ENCODE assay signal across 15 cellular contexts in genomic region chr11:71948314-71949027, GRCh38. TPM values are rescaled to one million over a fixed set of nuclear protein-coding genes. Genes with fewer than 3 reads are reported as not detected.
DNase-seq lines count a peak whose midpoint lies in the region; FAIRE-seq and TF ChIP-seq lines count a peak whose summit lies in the region.
"Had no signal": no experiment of that assay in that cellular context is flagged by ENCODE, and none has a peak within 500 bp of the region (broad histone marks: within the 10 kb centered on the region; RNA-seq: fewer than 3 reads in every experiment).

No MANE protein-coding gene starts in this region.

- H3K4me3 ChIP-seq in endocrine pancreas (ENCODE audit: control insufficient read depth, insufficient read depth, low read length): no peak overlapping the region
- H3K4me3 ChIP-seq in endodermal cell (ENCODE audit: low read length): no peak overlapping the region
- H3K4me3 ChIP-seq: spleen, tibial nerve had no signal

- H3K36me3 Mint-ChIP-seq in nephron progenitor cell (ENCODE audit: low read depth) (peaks cover 32% of the 10 kb centered on the region), endodermal cell (ENCODE audit: low read depth) (peaks cover 7% of the 10 kb centered on the region)

- H3K4me1 Mint-ChIP-seq in nephron progenitor cell (peaks cover 29% of the 10 kb centered on the region), endodermal cell (peaks cover 7% of the 10 kb centered on the region)

- no peak for FAIRE-seq in GM19239 (lab: Jason Lieb, UNC)

- no peak overlapping the region for H3K27ac ChIP-seq in endodermal cell (ENCODE audit: low read depth, low read length)

- H3K4me1 ChIP-seq in endocrine pancreas (ENCODE audit: control insufficient read depth, insufficient read depth, low read length): no peaks in the 10 kb centered on the region
- peaks cover 2% of the 10 kb centered on the region for H3K4me1 ChIP-seq in endodermal cell (ENCODE audit: control insufficient read depth, insufficient read depth, low read length)

- H3K27me3 ChIP-seq in endocrine pancreas (ENCODE audit: control insufficient read depth, insufficient read depth, low read length) (no peaks in the 10 kb centered on the region), endodermal cell (ENCODE audit: control insufficient read depth, insufficient read depth, low read length, poor library complexity, severe bottlenecking) (no peaks in the 10 kb centered on the region)
- H3K27me3 ChIP-seq: spleen, tibial nerve had no signal

- no peaks in the 10 kb centered on the region for H3K9me3 ChIP-seq in endocrine pancreas (ENCODE audit: control insufficient read depth, low read length)
- no peaks in the 10 kb centered on the region for H3K9me3 ChIP-seq in endodermal cell (ENCODE audit: control insufficient read depth, low read length)
- H3K9me3 ChIP-seq: spleen, tibial nerve had no signal

- H3K9me3 Mint-ChIP-seq in nephron progenitor cell (no peaks in the 10 kb centered on the region), endodermal cell (no peaks in the 10 kb centered on the region)
- H3K9me3 Mint-ChIP-seq: activated naive CD4-positive, alpha-beta T cell treated with anti-CD3 and anti-CD28 coated beads, Interleukin-2, amount 50 U/mL, for 24 hours; CD4-positive, alpha-beta T cell; neural crest cell had no signal

- 92 to 95% methylated on average over 6 to 7 of the region's 7 CpGs for WGBS in endodermal cell (ENCODE audit: insufficient coverage in 1 of 2, insufficient read length in 1 of 2), 2 experiments

- no peak for TF ChIP-seq CTCF in nephron progenitor cell (IDR thresholded peaks at IDR 0.05)
- no peak for TF ChIP-seq CTCF in endodermal cell (conservative IDR thresholded peaks at IDR 0.05)

- no peak overlapping the region for H3K4me3 Mint-ChIP-seq in nephron progenitor cell
- H3K4me3 Mint-ChIP-seq in endodermal cell: no peak overlapping the region
- H3K4me3 Mint-ChIP-seq: activated naive CD4-positive, alpha-beta T cell treated with anti-CD3 and anti-CD28 coated beads, Interleukin-2, amount 50 U/mL, for 24 hours; CD4-positive, alpha-beta T cell; neural crest cell had no signal

- H3K36me3 ChIP-seq in endocrine pancreas (ENCODE audit: control insufficient read depth, insufficient read depth, low read length) (no peaks in the 10 kb centered on the region), endodermal cell (ENCODE audit: control insufficient read depth, insufficient read depth, low read length) (peaks cover 5% of the 10 kb centered on the region)
- H3K36me3 ChIP-seq: tibial nerve had no signal

- DNase-seq in H4 (ENCODE audit: low spot score): peak; percentile 25
- peak; percentile 82 for DNase-seq in NCI-H226
- DNase-seq in nephron progenitor cell: no peak
- DNase-seq in T-helper 2 cell: no peak
- DNase-seq in GM03348 (ENCODE audit: low spot score): no peak
- no peak for DNase-seq in endodermal cell
- DNase-seq in GM19239 (ENCODE audit: insufficient read length, low spot score): no peak
- DNase-seq: CD4-positive, alpha-beta T cell; cortex of kidney; foreskin melanocyte; spleen had no signal

- H3K9ac ChIP-seq in endocrine pancreas (ENCODE audit: control insufficient read depth, insufficient read depth, low read length) (peak overlapping the region; percentile 26), endodermal cell (ENCODE audit: extremely low read depth, low read length, poor library complexity, severe bottlenecking) (no peak overlapping the region)

- H3K27me3 Mint-ChIP-seq in nephron progenitor cell (ENCODE audit: low read depth, poor library complexity) (peaks cover under 1% of the 10 kb centered on the region), endodermal cell (ENCODE audit: insufficient read depth) (no peaks in the 10 kb centered on the region)
- H3K27me3 Mint-ChIP-seq: activated naive CD4-positive, alpha-beta T cell treated with anti-CD3 and anti-CD28 coated beads, Interleukin-2, amount 50 U/mL, for 24 hours; CD4-positive, alpha-beta T cell had no signal

- H3K27ac Mint-ChIP-seq in nephron progenitor cell (peak overlapping the region; percentile 89), endodermal cell (no peak overlapping the region)
- H3K27ac Mint-ChIP-seq: CD4-positive, alpha-beta T cell had no signal

RNA-seq across cellular contexts. Expression of gene RNF121, which starts 19.6 kb away (rescaled TPM):
- 19.1 and 25.8 TPM in 2 replicates for total RNA-seq in H4 (2014; rRNA removed; shearing (Covaris generic))
- 10 to 100 TPM; 50.9 to 52.2 TPM for total RNA-seq in endodermal cell
- 37.7 TPM for polyA plus RNA-seq in endodermal cell (2013, experiment 1 of 2)
- 31.3 TPM for polyA plus RNA-seq in endodermal cell (2013, experiment 2 of 2)

RNA-seq across cellular contexts. Expression of gene XNDC1N, which starts 20.1 kb away (rescaled TPM):
- 1.4 and 2.6 TPM in 2 replicates for total RNA-seq in H4 (2014; rRNA removed; shearing (Covaris generic))
- 10 to 100 TPM; 11.4 to 15.2 TPM for total RNA-seq in endodermal cell
- polyA plus RNA-seq in endodermal cell (2013, experiment 1 of 2): 7.3 TPM
- 7.4 TPM for polyA plus RNA-seq in endodermal cell (2013, experiment 2 of 2)

RNA-seq across cellular contexts. Expression of gene IL18BP, which starts 50.2 kb away (rescaled TPM):
- 0.60 and 1.2 TPM in 2 replicates for total RNA-seq in H4 (2014; rRNA removed; shearing (Covaris generic))
- total RNA-seq in endodermal cell: 10 to 100 TPM; 10.8 to 13.0 TPM
- 7.2 TPM for polyA plus RNA-seq in endodermal cell (2013, experiment 1 of 2)
- 7.8 TPM for polyA plus RNA-seq in endodermal cell (2013, experiment 2 of 2)

Comparison
In these comparisons a context has a peak if more than half of its experiments do, and no peak if none do; other contexts are left out.
1. DNase-seq: peak in H4 (single experiment) and NCI-H226 (single experiment); none in nephron progenitor cell (single experiment), T-helper 2 cell (0 of 5), GM03348 (single experiment), endodermal cell (single experiment) and GM19239 (single experiment).